In the genomic region with DNA sequence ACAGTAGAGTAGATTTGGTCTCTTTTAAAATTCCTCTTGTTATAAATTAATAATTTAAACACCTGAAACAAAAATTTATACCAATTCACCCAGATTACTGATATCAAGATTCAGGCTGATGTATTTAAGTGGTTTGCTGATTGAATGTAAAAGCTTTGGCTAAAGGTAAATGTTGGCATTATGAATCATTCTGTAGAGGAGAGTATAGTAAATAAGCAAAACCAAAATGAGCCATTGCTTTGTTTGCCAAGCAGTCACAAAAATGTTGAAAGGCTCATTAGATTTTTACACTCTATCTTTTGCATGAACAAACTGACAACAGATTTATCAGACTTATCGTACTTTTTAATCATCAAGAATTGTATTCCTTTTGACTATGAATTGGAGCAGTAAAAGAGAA, we compare ENCODE assay signal across 33 cellular contexts.
"Had no signal": no experiment of that assay in that cellular context is flagged by ENCODE, and none has a peak within 500 bp of the region (broad histone marks: within the 10 kb centered on the region; RNA-seq: fewer than 3 reads in every experiment).

No MANE protein-coding gene starts in this region.

- ATAC-seq: activated CD8-positive, alpha-beta T cell treated with anti-CD3 and anti-CD28 coated beads for 36 hours; activated naive CD4-positive, alpha-beta T cell treated with anti-CD3 and anti-CD28 coated beads, Interleukin-2, amount 50 U/mL, for 72 hours; activated T-cell treated with anti-CD3 and anti-CD28 coated beads, Interleukin-2, amount 50 U/mL, for 4 hours; activated T-cell treated with anti-CD3 and anti-CD28 coated beads, Interleukin-2, amount 50 U/mL, for 72 hours; activated T-helper 17 cell treated with anti-CD3 and anti-CD28 coated beads, Interleukin-2, amount 50 U/mL, for 72 hours; body of pancreas had no signal

- H3K9me3 ChIP-seq: adrenal gland, body of pancreas, breast epithelium had no signal

- H3K27ac Mint-ChIP-seq: activated B cell treated with CpG ODN at 0.5 μM for 24 hours; activated CD4-positive, alpha-beta memory T cell treated with anti-CD3 and anti-CD28 coated beads for 36 hours; activated CD4-positive, alpha-beta T cell treated with anti-CD3 and anti-CD28 coated beads, Interleukin-2, amount 10 ng/mL, durations not matched to agents 24 days and 14 days; activated CD8-positive, alpha-beta T cell treated with anti-CD3 and anti-CD28 coated beads for 36 hours; activated naive CD4-positive, alpha-beta T cell treated with anti-CD3 and anti-CD28 coated beads for 36 hours; activated naive CD4-positive, alpha-beta T cell treated with anti-CD3 and anti-CD28 coated beads, Interleukin-2, amount 50 U/mL, for 72 hours; activated naive CD8-positive, alpha-beta T cell treated with anti-CD3 and anti-CD28 coated beads for 36 hours; activated T-helper 1 cell treated with anti-CD3 and anti-CD28 coated beads, Interleukin-12 subunit alpha, Interleukin-12 subunit beta, Interleukin-2, Interleukin-4 antibody, amounts not matched to agents 30 ng/mL and 10 ng/mL and 1 ng/mL, durations not matched to agents 14 hours and 24 hours and 36 hours; activated T-helper 17 cell treated with anti-CD3 and anti-CD28 coated beads, Interleukin-2, amount 50 U/mL, for 72 hours; T-helper 2 cell treated with Interferon-gamma antibody and Interleukin-4, amounts not matched to agents 5 μg/mL and 100 μg/mL, for 36 hours had no signal

- H3K4me1 Mint-ChIP-seq: activated B cell treated with CpG ODN at 0.5 μM for 24 hours; activated CD4-positive, alpha-beta T cell treated with anti-CD3 and anti-CD28 coated beads, Interleukin-2, amount 10 ng/mL, durations not matched to agents 24 days and 14 days; activated naive CD8-positive, alpha-beta T cell treated with anti-CD3 and anti-CD28 coated beads for 36 hours; activated T-helper 17 cell treated with anti-CD3 and anti-CD28 coated beads, Interleukin-2, amount 50 U/mL, for 72 hours had no signal

- H3K9me3 Mint-ChIP-seq: activated CD4-positive, alpha-beta T cell treated with anti-CD3 and anti-CD28 coated beads, Interleukin-2, amount 10 ng/mL, durations not matched to agents 24 days and 14 days; activated CD8-positive, alpha-beta T cell treated with anti-CD3 and anti-CD28 coated beads for 36 hours; activated naive CD4-positive, alpha-beta T cell treated with anti-CD3 and anti-CD28 coated beads for 36 hours; activated naive CD8-positive, alpha-beta T cell treated with anti-CD3 and anti-CD28 coated beads for 36 hours; activated T-helper 1 cell treated with anti-CD3 and anti-CD28 coated beads, Interleukin-12 subunit alpha, Interleukin-12 subunit beta, Interleukin-2, Interleukin-4 antibody, amounts not matched to agents 30 ng/mL and 10 ng/mL and 1 ng/mL, durations not matched to agents 14 hours and 24 hours and 36 hours; T-helper 2 cell treated with Interferon-gamma antibody and Interleukin-4, amounts not matched to agents 5 μg/mL and 100 μg/mL, for 36 hours had no signal

- H3K27me3 ChIP-seq: adrenal gland, body of pancreas, brain microvascular endothelial cell, breast epithelium had no signal

- H3K27me3 Mint-ChIP-seq: activated B cell treated with CpG ODN at 0.5 μM for 24 hours; activated CD4-positive, alpha-beta memory T cell treated with anti-CD3 and anti-CD28 coated beads for 36 hours; activated CD4-positive, alpha-beta T cell treated with anti-CD3 and anti-CD28 coated beads, Interleukin-2, amount 10 ng/mL, durations not matched to agents 24 days and 14 days; activated CD8-positive, alpha-beta T cell treated with anti-CD3 and anti-CD28 coated beads for 36 hours; activated naive CD8-positive, alpha-beta T cell treated with anti-CD3 and anti-CD28 coated beads for 36 hours; activated T-helper 17 cell treated with anti-CD3 and anti-CD28 coated beads, Interleukin-2, amount 50 U/mL, for 72 hours had no signal

- H3K36me3 Mint-ChIP-seq: activated naive CD4-positive, alpha-beta T cell treated with anti-CD3 and anti-CD28 coated beads, Interleukin-2, amount 50 U/mL, for 72 hours; activated naive CD8-positive, alpha-beta T cell treated with anti-CD3 and anti-CD28 coated beads for 36 hours had no signal

- H3K27ac ChIP-seq: adrenal gland, body of pancreas, brain microvascular endothelial cell, breast epithelium, VCaP had no signal

- H3K4me3 Mint-ChIP-seq: activated B cell treated with CpG ODN at 0.5 μM for 24 hours; activated CD4-positive, alpha-beta memory T cell treated with anti-CD3 and anti-CD28 coated beads for 36 hours; activated CD4-positive, alpha-beta T cell treated with anti-CD3 and anti-CD28 coated beads, Interleukin-2, amount 10 ng/mL, durations not matched to agents 24 days and 14 days; activated CD8-positive, alpha-beta T cell treated with anti-CD3 and anti-CD28 coated beads for 36 hours; activated naive CD4-positive, alpha-beta T cell treated with anti-CD3 and anti-CD28 coated beads for 36 hours; activated naive CD8-positive, alpha-beta T cell treated with anti-CD3 and anti-CD28 coated beads for 36 hours; activated T-cell treated with anti-CD3 and anti-CD28 coated beads, Interleukin-2, amount 50 U/mL, for 4 hours; activated T-cell treated with anti-CD3 and anti-CD28 coated beads, Interleukin-2, amount 50 U/mL, for 72 hours; activated T-helper 1 cell treated with anti-CD3 and anti-CD28 coated beads, Interleukin-12 subunit alpha, Interleukin-12 subunit beta, Interleukin-2, Interleukin-4 antibody, amounts not matched to agents 30 ng/mL and 10 ng/mL and 1 ng/mL, durations not matched to agents 14 hours and 24 hours and 36 hours; activated T-helper 17 cell treated with anti-CD3 and anti-CD28 coated beads, Interleukin-2, amount 50 U/mL, for 72 hours; T-helper 2 cell treated with Interferon-gamma antibody and Interleukin-4, amounts not matched to agents 5 μg/mL and 100 μg/mL, for 36 hours had no signal

- DNase-seq: activated B cell treated with CpG ODN at 0.5 μM for 24 hours; activated CD4-positive, alpha-beta memory T cell treated with anti-CD3 and anti-CD28 coated beads for 36 hours; activated CD4-positive, alpha-beta T cell treated with anti-CD3 and anti-CD28 coated beads for 4 hours; activated CD4-positive, alpha-beta T cell treated with anti-CD3 and anti-CD28 coated beads, Interleukin-2, amount 10 ng/mL, durations not matched to agents 24 days and 14 days; activated CD4-positive, alpha-beta T cell treated with anti-CD3 and anti-CD28 coated beads, Interleukin-2, amount 50 U/mL, for 1 hour; activated CD4-positive, alpha-beta T cell treated with anti-CD3 and anti-CD28 coated beads, Interleukin-2, amount 50 U/mL, for 4 hours; activated CD4-positive, CD25-positive, alpha-beta regulatory T cell treated with anti-CD3 and anti-CD28 coated beads, Interleukin-2, amount 50 U/mL, for 72 hours; activated CD8-positive, alpha-beta memory T cell treated with anti-CD3 and anti-CD28 coated beads, Interleukin-2, amount 50 U/mL, for 4 hours; activated CD8-positive, alpha-beta T cell treated with anti-CD3 and anti-CD28 coated beads for 36 hours; activated effector memory CD4-positive, alpha-beta T cell treated with anti-CD3 and anti-CD28 coated beads, Interleukin-2, amount 50 U/mL, for 16 hours; activated gamma-delta T cell treated with Interleukin-2 at 50 U/mL for 16 hours; activated naive CD4-positive, alpha-beta T cell; activated naive CD4-positive, alpha-beta T cell treated with anti-CD3 and anti-CD28 coated beads for 36 hours; activated naive CD4-positive, alpha-beta T cell treated with anti-CD3 and anti-CD28 coated beads, Interleukin-2, amount 50 U/mL, for 16 hours; activated naive CD8-positive, alpha-beta T cell treated with anti-CD3 and anti-CD28 coated beads for 36 hours; activated T-cell treated with anti-CD3 and anti-CD28 coated beads for 4 hours; activated T-cell treated with anti-CD3 and anti-CD28 coated beads, Interleukin-2, amount 50 U/mL, for 1 hour; activated T-cell treated with anti-CD3 and anti-CD28 coated beads, Interleukin-2, amount 50 U/mL, for 4 hours; activated T-cell treated with anti-CD3 and anti-CD28 coated beads, Interleukin-2, amount 50 U/mL, for 72 hours; adrenal gland; amniotic stem cell; aorta; body of pancreas; brain microvascular endothelial cell; central memory CD4-positive, alpha-beta T cell; T-helper 2 cell; T-helper 9 cell had no signal

- H3K4me1 ChIP-seq: adrenal gland, body of pancreas, breast epithelium had no signal

- H3K4me3 ChIP-seq: adrenal gland, body of pancreas, breast epithelium had no signal

- H3K36me3 ChIP-seq: adrenal gland, brain microvascular endothelial cell, breast epithelium had no signal
